ENCODE assay signal across 12 cellular contexts in genomic region chr3:68909719-68910118, GRCh38. TPM values are rescaled to one million over a fixed set of nuclear protein-coding genes. Genes with fewer than 3 reads are reported as not detected.
"Had no signal": no experiment of that assay in that cellular context is flagged by ENCODE, and none has a peak within 500 bp of the region (broad histone marks: within the 10 kb centered on the region; RNA-seq: fewer than 3 reads in every experiment).

No MANE protein-coding gene starts in this region.

- H3K9me3 ChIP-seq: HAP-1 had no signal

- H3K4me3 ChIP-seq: GM23248, GM23338, HAP-1 had no signal

- H2AFZ ChIP-seq: GM23248, GM23338 had no signal

- H3K27ac ChIP-seq: GM23248 had no signal

- DNase-seq: GM23248, GOT3, H7, H9, HCEC 1CT, HFFc6 had no signal

- FAIRE-seq: H1, H54 had no signal

- H3K36me3 ChIP-seq: HAP-1 had no signal

- H3K9ac ChIP-seq: GM23248 had no signal

- H3K4me2 ChIP-seq: GM23338 had no signal

- ATAC-seq: GM23338, HCT116 had no signal

- H3K4me1 ChIP-seq: HAP-1 had no signal

RNA-seq across cellular contexts. Expression of gene TAFA4, which starts 22.6 kb away (rescaled TPM):
- total RNA-seq: GM23248, H4, HFFc6 had no signal
- polyA plus RNA-seq: GM23248 had no signal
